In the genomic region with DNA sequence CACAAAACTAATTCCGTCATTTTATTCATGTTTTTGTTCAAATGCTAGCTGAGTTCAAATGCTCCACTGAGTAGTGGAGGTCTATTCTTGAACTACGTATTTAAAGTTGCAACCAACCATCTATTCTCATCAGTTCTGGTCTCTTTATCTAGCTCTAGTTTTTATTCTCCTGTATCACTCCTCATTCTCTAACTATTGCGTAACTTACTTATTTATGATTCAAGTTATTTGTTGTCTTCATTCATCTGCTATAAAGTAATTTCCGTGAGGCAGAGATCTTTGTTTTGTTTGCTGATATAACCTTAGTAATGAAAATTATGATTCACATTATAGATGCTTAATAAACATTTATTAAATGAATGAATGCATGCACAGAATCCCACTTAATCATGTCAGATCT, we compare ENCODE assay signal across 21 cellular contexts.
"Had no signal": no experiment of that assay in that cellular context is flagged by ENCODE, and none has a peak within 500 bp of the region (broad histone marks: within the 10 kb centered on the region; RNA-seq: fewer than 3 reads in every experiment).

No MANE protein-coding gene starts in this region.

- H3K27ac ChIP-seq: Peyer's patch, SJCRH30 had no signal

- H3K27me3 ChIP-seq: MG63, Peyer's patch, SJCRH30 had no signal

- H3K4me3 Mint-ChIP-seq: IgD-negative memory B cell had no signal

- H3K27ac Mint-ChIP-seq: IgD-negative memory B cell had no signal

- DNase-seq: Karpas-422, KG1, MG63, NCI-H1105, NCI-H1417, NCI-H1436 treated with DMSO at 0.1 percent for 48 hours, NCI-H1694, NCI-H187 treated with DMSO at 0.1 percent for 48 hours, NCI-H2029 treated with DMSO at 0.1 percent for 48 hours, NCI-H2171 treated with DMSO at 0.1 percent for 48 hours, NCI-H345, NCI-H524, NCI-H526 treated with DMSO at 0.1 percent for 48 hours, NCI-H748 treated with DMSO at 0.1 percent for 48 hours, Peyer's patch, SHP77 treated with DMSO at 0.1 percent for 48 hours, SJCRH30, T-helper 1 cell had no signal

- H3K36me3 ChIP-seq: MG63, Peyer's patch, SJCRH30 had no signal

- H3K36me3 Mint-ChIP-seq: IgD-negative memory B cell had no signal

- H3K4me3 ChIP-seq: MG63, Peyer's patch, SJCRH30 had no signal

- H3K4me1 ChIP-seq: Peyer's patch, SJCRH30 had no signal

- ATAC-seq: Right ventricle myocardium inferior, SK-N-SH treated with all-trans-retinoic acid at 6 μM for 48 hours had no signal

- H3K9me3 ChIP-seq: MG63, Peyer's patch, SJCRH30 had no signal
